ENCODE assay signal across 21 cellular contexts in genomic region chr7:159107052-159107892, GRCh38. TPM values are rescaled to one million over a fixed set of nuclear protein-coding genes. Genes with fewer than 3 reads are reported as not detected.
DNase-seq lines count a peak whose midpoint lies in the region; ATAC-seq, FAIRE-seq and TF ChIP-seq lines count a peak whose summit lies in the region.
"Had no signal": no experiment of that assay in that cellular context is flagged by ENCODE, and none has a peak within 500 bp of the region (broad histone marks: within the 10 kb centered on the region; RNA-seq: fewer than 3 reads in every experiment).

No MANE protein-coding gene starts in this region.

- H3K36me3 ChIP-seq in H1 (ENCODE audit: control insufficient read depth in 2 of 4, insufficient read depth in 4 of 4, low read length in 3 of 4) (peaks cover 0 to 3% (median 0%) of the 10 kb centered on the region in 4 experiments; a peak in 2 of 8 replicates), thoracic aorta (no peaks in the 10 kb centered on the region)
- H3K36me3 ChIP-seq: prostate gland had no signal

- no peak overlapping the region for H3K56ac ChIP-seq in H1 (replicated peaks; ENCODE audit: insufficient read length, low read depth, low read length)

- no peak for TF ChIP-seq RAD21 in H1 (IDR thresholded peaks at IDR 0.05 in 1 of 2, conservative IDR thresholded peaks at IDR 0.05 in 1 of 2; ENCODE audit: low read depth in 2 of 2, low read length in 2 of 2)

- no peak for TF ChIP-seq CTCF in H1 (IDR thresholded peaks at IDR 0.05; ENCODE audit: control extremely low read depth in 1 of 3, insufficient read depth in 1 of 3, low read depth in 1 of 3, low read length in 3 of 3)
- no peak for TF ChIP-seq CTCF in thoracic aorta (IDR thresholded peaks at IDR 0.05)
- no peak for TF ChIP-seq CTCF in RWPE1 (conservative IDR thresholded peaks at IDR 0.05; ENCODE audit: low read depth)

- peak overlapping the region; percentile 80; the same call in 1 of the 2 replicates for H2BK20ac ChIP-seq in H1 (ENCODE audit: low read length)

- H4K8ac ChIP-seq in H1 (ENCODE audit: extremely low read depth, insufficient read depth, low read length): no peak overlapping the region

- H3K27me3 Mint-ChIP-seq in activated naive CD4-positive, alpha-beta T cell treated with anti-CD3 and anti-CD28 coated beads, Interleukin-2, amount 10 ng/mL, durations not matched to agents 7 days and 5 days: peaks cover 30% of the 10 kb centered on the region
- H3K27me3 Mint-ChIP-seq: activated CD4-positive, alpha-beta T cell treated with anti-CD3 and anti-CD28 coated beads for 36 hours had no signal

- H2BK5ac ChIP-seq in H1 (ENCODE audit: low read depth, low read length): peak overlapping the region; percentile 39; the same call in 1 of the 2 replicates

- FAIRE-seq in H1 (lab: Jason Lieb, UNC): no peak

- no peak overlapping the region for H3K9ac ChIP-seq in H1 (replicated peaks in 1 of 4; ENCODE audit: extremely low read depth in 1 of 4, low read depth in 3 of 4, low read length in 3 of 4)

- no peak overlapping the region for H2AK5ac ChIP-seq in H1 (ENCODE audit: low read depth, low read length)

- H3K9me3 ChIP-seq in H1 (ENCODE audit: insufficient read depth in 2 of 2, low read depth in 1 of 2, low read length in 1 of 2): no peaks in the 10 kb centered on the region
- H3K9me3 ChIP-seq in thoracic aorta: no peaks in the 10 kb centered on the region
- H3K9me3 ChIP-seq: heart left ventricle, prostate gland had no signal

- no peak overlapping the region for H3K27ac Mint-ChIP-seq in activated naive CD4-positive, alpha-beta T cell treated with anti-CD3 and anti-CD28 coated beads, Interleukin-2, amount 10 ng/mL, durations not matched to agents 7 days and 5 days
- H3K27ac Mint-ChIP-seq: activated CD4-positive, alpha-beta T cell treated with anti-CD3 and anti-CD28 coated beads for 36 hours; CD8-positive, alpha-beta T cell; GM23338; stimulated activated naive B cell treated with anti-CD40 and anti-IgM and Interleukin-4, amounts not matched to agents 10 μg/mL and 1 μg/mL and 100 μg/mL, for 72 hours had no signal

- H3K4ac ChIP-seq in H1 (replicated peaks; ENCODE audit: insufficient read length, low read depth, low read length): no peak overlapping the region

- H4K20me1 ChIP-seq in H1 (replicated peaks in 1 of 2; ENCODE audit: control insufficient read depth in 1 of 2, insufficient read depth in 2 of 2, low read length in 2 of 2): no peaks in the 10 kb centered on the region

- no peaks in the 10 kb centered on the region for H3K36me3 Mint-ChIP-seq in activated naive CD4-positive, alpha-beta T cell treated with anti-CD3 and anti-CD28 coated beads, Interleukin-2, amount 10 ng/mL, durations not matched to agents 7 days and 5 days
- H3K36me3 Mint-ChIP-seq: CD8-positive, alpha-beta T cell; stimulated activated naive B cell treated with anti-CD40 and anti-IgM and Interleukin-4, amounts not matched to agents 10 μg/mL and 1 μg/mL and 100 μg/mL, for 72 hours had no signal

- TF ChIP-seq EP300 in H1 (IDR thresholded peaks at IDR 0.05; ENCODE audit: borderline replicate concordance in 1 of 2, low read depth in 2 of 2, low read length in 2 of 2): no peak

- no peak overlapping the region; the same call in 1 of the 2 replicates for H3K18ac ChIP-seq in H1 (ENCODE audit: extremely low read depth, low read length)

- H3K23me2 ChIP-seq in H1 (ENCODE audit: low read depth, low read length): no peaks in the 10 kb centered on the region

- H4K5ac ChIP-seq in H1 (ENCODE audit: insufficient read length, low read depth, low read length): no peak overlapping the region

- peak overlapping the region; percentile 53; the same call in 1 of the 2 replicates for H2BK15ac ChIP-seq in H1 (ENCODE audit: low read length)

- H3K4me3 ChIP-seq in H1 (ENCODE audit: extremely low read depth in 1 of 4, insufficient read depth in 2 of 4, low read depth in 3 of 4, low read length in 4 of 4) (no peak overlapping the region), thoracic aorta (no peak overlapping the region)
- H3K4me3 ChIP-seq: GM23338, heart left ventricle, prostate gland had no signal

- no peak overlapping the region for H3K4me2 ChIP-seq in H1 (ENCODE audit: insufficient read depth in 1 of 2, low read depth in 2 of 2, low read length in 2 of 2)
- H3K4me2 ChIP-seq: GM23338 had no signal

- peak overlapping the region; percentile 22; the same call in 1 of the 2 replicates for H2BK12ac ChIP-seq in H1 (ENCODE audit: low read depth, low read length)

- no peak overlapping the region for H2BK120ac ChIP-seq in H1 (replicated peaks; ENCODE audit: low read depth, low read length)

- H3K4me3 Mint-ChIP-seq in activated naive CD4-positive, alpha-beta T cell treated with anti-CD3 and anti-CD28 coated beads, Interleukin-2, amount 10 ng/mL, durations not matched to agents 7 days and 5 days: no peak overlapping the region
- H3K4me3 Mint-ChIP-seq: activated CD4-positive, alpha-beta T cell treated with anti-CD3 and anti-CD28 coated beads for 36 hours; CD8-positive, alpha-beta T cell; GM23338; nephron; stimulated activated naive B cell treated with anti-CD40 and anti-IgM and Interleukin-4, amounts not matched to agents 10 μg/mL and 1 μg/mL and 100 μg/mL, for 72 hours had no signal

- H3K9me3 Mint-ChIP-seq in activated naive CD4-positive, alpha-beta T cell treated with anti-CD3 and anti-CD28 coated beads, Interleukin-2, amount 10 ng/mL, durations not matched to agents 7 days and 5 days: peaks cover 4% of the 10 kb centered on the region
- H3K9me3 Mint-ChIP-seq: CD8-positive, alpha-beta T cell had no signal

- no peaks in the 10 kb centered on the region for H3K79me2 ChIP-seq in H1 (ENCODE audit: control insufficient read depth in 1 of 2, insufficient read depth in 2 of 2, low read length in 2 of 2)

- 87% methylated on average over 14 of the region's 15 CpGs; no CpG with 5 or more reads in 1 of the 2 experiments for WGBS in H1 (ENCODE audit: extremely low coverage in 1 of 2, insufficient coverage in 1 of 2, insufficient read length in 1 of 2, insufficient replicate concordance in 2 of 2, low coverage in 1 of 2, low lambda C conversion rate in 2 of 2, missing lambda C conversion rate in 1 of 2), 2 experiments

- CTCF ChIA-PET in activated naive CD4-positive, alpha-beta T cell treated with anti-CD3 and anti-CD28 coated beads, Interleukin-2, amount 10 ng/mL, durations not matched to agents 7 days and 5 days (lab: Charles Lee): interaction anchor here (0.8 kb wide), 1 partner anchor 62 kb away, joined by 3 read pairs; no protein-coding TSS in a partner anchor
- CTCF ChIA-PET in H1 (lab: Charles Lee; ENCODE audit: partially characterized antibody) (no interaction called here), RWPE1 (lab: Yijun Ruan, JAX) (no interaction called here)

- no peak overlapping the region for H2AFZ ChIP-seq in H1 (ENCODE audit: low read length)
- H2AFZ ChIP-seq: GM23338 had no signal

- no peak overlapping the region for H3K14ac ChIP-seq in H1 (ENCODE audit: insufficient read length)

- peaks cover 10% of the 10 kb centered on the region for H3K4me1 Mint-ChIP-seq in activated naive CD4-positive, alpha-beta T cell treated with anti-CD3 and anti-CD28 coated beads, Interleukin-2, amount 10 ng/mL, durations not matched to agents 7 days and 5 days

- no peak overlapping the region for H3K23ac ChIP-seq in H1 (ENCODE audit: insufficient read length)

- no peaks in the 10 kb centered on the region for H3K79me1 ChIP-seq in H1 (ENCODE audit: low read depth, low read length)

- ATAC-seq in thoracic aorta (ENCODE audit: insufficient number of reproducible peaks, low FRiP score, low read depth) (no peak), GM19324 (IDR thresholded peaks at IDR 0.05; ENCODE audit: low FRiP score, unreplicated experiment) (no peak), HG03280 (IDR thresholded peaks at IDR 0.05; ENCODE audit: unreplicated experiment) (no peak)
- ATAC-seq: activated CD4-positive, alpha-beta T cell treated with anti-CD3 and anti-CD28 coated beads for 36 hours; CD8-positive, alpha-beta T cell; GM23338; heart left ventricle; stimulated activated naive B cell treated with anti-CD40 and anti-IgM and Interleukin-4, amounts not matched to agents 10 μg/mL and 1 μg/mL and 100 μg/mL, for 72 hours had no signal

- H3K27me3 ChIP-seq in H1 (replicated peaks in 1 of 4; ENCODE audit: control insufficient read depth in 3 of 4, extremely low read depth in 1 of 4, insufficient read depth in 3 of 4, low read length in 3 of 4): no peaks in the 10 kb centered on the region
- no peaks in the 10 kb centered on the region for H3K27me3 ChIP-seq in thoracic aorta (replicated peaks; ENCODE audit: insufficient read depth)
- H3K27me3 ChIP-seq: heart left ventricle had no signal

- H3K27ac ChIP-seq in H1 (ENCODE audit: low read depth, low read length) (no peak overlapping the region), thoracic aorta (peak overlapping the region; percentile 57 to 73), RWPE1 (no peak overlapping the region)
- H3K27ac ChIP-seq: prostate gland had no signal

- POLR2A ChIA-PET in H1 (lab: Charles Lee; ENCODE audit: partially characterized antibody) (no interaction called here), RWPE1 (lab: Yijun Ruan, JAX; ENCODE audit: low non-redundant PET) (no interaction called here)

- H4K91ac ChIP-seq in H1 (replicated peaks; ENCODE audit: insufficient read length, low read length): peak overlapping the region; percentile 62

- peaks cover 4 to 14% (median 8%) of the 10 kb centered on the region in 4 experiments for H3K4me1 ChIP-seq in H1 (replicated peaks in 1 of 4; ENCODE audit: control insufficient read depth in 3 of 4, insufficient read depth in 4 of 4, low read length in 3 of 4)
- peaks cover 31 to 54% of the 10 kb centered on the region in 2 donors for H3K4me1 ChIP-seq in thoracic aorta (ENCODE audit: control insufficient read depth in 1 of 2, low read depth in 2 of 2)
- H3K4me1 ChIP-seq: prostate gland had no signal

- TF ChIP-seq POLR2A in H1 (IDR thresholded peaks at IDR 0.05; ENCODE audit: control extremely low read depth in 1 of 2, low read depth in 2 of 2, low read length in 2 of 2): no peak

- DNase-seq in activated naive CD4-positive, alpha-beta T cell treated with anti-CD3 and anti-CD28 coated beads, Interleukin-2, amount 10 ng/mL, durations not matched to agents 7 days and 5 days: peak; percentile 15
- no peak for DNase-seq in activated naive CD4-positive, alpha-beta T cell treated with anti-CD3 and anti-CD28 coated beads, Interleukin-2, amount 50 U/mL, for 16 hours
- DNase-seq in NCI-H2029 (lab: John Stamatoyannopoulos, UW) (peak; percentile 40), H1 (ENCODE audit: low read depth in 1 of 2, low spot score in 2 of 2) (no peak), thoracic aorta (ENCODE audit: low spot score) (no peak), RWPE1 (ENCODE audit: low spot score) (no peak)
- DNase-seq: activated CD4-positive, alpha-beta T cell treated with anti-CD3 and anti-CD28 coated beads for 36 hours; activated CD8-positive, alpha-beta memory T cell treated with anti-CD3 and anti-CD28 coated beads, Interleukin-2, amount 50 U/mL, for 4 hours; CD8-positive, alpha-beta T cell; mammary epithelial cell; MM.1S; NCI-H187; NCI-H774; stimulated activated naive B cell treated with anti-CD40 and anti-IgM and Interleukin-4, amounts not matched to agents 10 μg/mL and 1 μg/mL and 100 μg/mL, for 72 hours; trophoblast cell had no signal

RNA-seq across cellular contexts. Expression of gene VIPR2, which starts 37.4 kb away (rescaled TPM):
- total RNA-seq in H1 (2021; fragmentation: NEBNext Ultra II Directional; extraction: Animal tissue kit (Norgen Biotek cat#: 25700)): 2.4 and 3.1 TPM in 2 replicates
- polyA plus RNA-seq in H1 (2011; rRNA removed): 6.3 and 10.9 TPM in 2 replicates
- polyA plus RNA-seq in H1 (2011; cell fraction: cytosol; rRNA removed): 5.6 TPM
- 18.0 TPM for polyA plus RNA-seq in H1 (2011; cell fraction: nucleus; rRNA removed)
- 2.4 to 3.1 TPM (median 2.7 TPM) in 4 replicates for polyA plus RNA-seq in H1 (2012, experiment 1 of 2)
- 2.0 TPM for polyA plus RNA-seq in H1 (2012, experiment 2 of 2)
- polyA plus RNA-seq in H1 (2013, experiment 1 of 2): 1.1 TPM
- polyA plus RNA-seq in H1 (2013, experiment 2 of 2): 1.0 TPM
- polyA minus RNA-seq in H1 (2011; rRNA and poly(A)+ RNA removed): 7.9 and 10.8 TPM in 2 replicates
- 2.7 TPM for polyA minus RNA-seq in H1 (2011; cell fraction: cytosol; rRNA and poly(A)+ RNA removed)
- 8.9 TPM for polyA minus RNA-seq in H1 (2011; cell fraction: nucleus; rRNA and poly(A)+ RNA removed)
- total RNA-seq in thoracic aorta: 10 to 100 TPM; 18.3 to 29.5 TPM
- total RNA-seq: mammary epithelial cell had no signal
- polyA plus RNA-seq: mammary epithelial cell had no signal

Comparison
In these comparisons a context has a peak if more than half of its experiments do, and no peak if none do; other contexts are left out.
1. DNase-seq: peak in activated naive CD4-positive, alpha-beta T cell treated with anti-CD3 and anti-CD28 coated beads, Interleukin-2, amount 10 ng/mL, durations not matched to agents 7 days and 5 days (single experiment) and NCI-H2029 (single experiment); none in activated naive CD4-positive, alpha-beta T cell treated with anti-CD3 and anti-CD28 coated beads, Interleukin-2, amount 50 U/mL, for 16 hours (single experiment), H1 (0 of 2), thoracic aorta (single experiment) and RWPE1 (single experiment).
2. H3K27ac ChIP-seq: peak in thoracic aorta (2 of 2); none in H1 (single experiment) and RWPE1 (single experiment).